Comparison of ENCODE assay signal across 18 cellular contexts in the genomic region with DNA sequence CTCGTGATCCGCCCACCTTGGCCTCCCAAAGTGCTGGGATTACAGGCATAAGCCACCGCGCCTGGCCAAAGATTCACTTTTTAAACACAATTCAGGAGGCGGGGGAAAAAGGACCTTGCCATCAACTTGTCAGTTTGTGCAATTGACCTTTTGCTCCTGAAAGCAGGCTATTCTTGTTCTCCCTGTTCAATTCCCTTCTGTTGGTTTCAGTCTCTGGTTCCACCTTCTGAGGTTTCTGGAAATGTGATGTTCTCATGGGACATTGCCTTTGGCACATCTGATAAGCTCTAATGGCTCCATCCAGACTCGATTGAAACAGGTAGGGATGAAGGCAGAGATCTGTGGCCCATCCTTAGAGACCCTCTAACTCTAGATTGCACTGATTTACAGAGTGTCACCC. TPM values are rescaled to one million over a fixed set of nuclear protein-coding genes. Genes with fewer than 3 reads are reported as not detected.
"Had no signal": no experiment of that assay in that cellular context is flagged by ENCODE, and none has a peak within 500 bp of the region (broad histone marks: within the 10 kb centered on the region; RNA-seq: fewer than 3 reads in every experiment).

No MANE protein-coding gene starts in this region.

- H3K9me3 ChIP-seq: psoas muscle, upper lobe of left lung had no signal

- FAIRE-seq: colon had no signal

- H3K4me3 ChIP-seq: dorsolateral prefrontal cortex, psoas muscle, skin epidermis, upper lobe of left lung had no signal

- H3K27ac Mint-ChIP-seq: activated CD4-positive, alpha-beta memory T cell treated with anti-CD3 and anti-CD28 coated beads for 36 hours; activated naive CD8-positive, alpha-beta T cell; activated T-helper 1 cell treated with anti-CD3 and anti-CD28 coated beads, Interleukin-12 subunit alpha, Interleukin-12 subunit beta, Interleukin-2, Interleukin-4 antibody, amounts not matched to agents 30 ng/mL and 10 ng/mL and 1 ng/mL, durations not matched to agents 14 hours and 24 hours and 36 hours; naive thymus-derived CD8-positive, alpha-beta T cell; stimulated activated naive CD8-positive, alpha-beta T cell treated with anti-CD3 and anti-CD28 coated beads, Interleukin-15, amount 100 ng/mL, for 72 hours had no signal

- H3K9me3 Mint-ChIP-seq: activated CD4-positive, alpha-beta memory T cell treated with anti-CD3 and anti-CD28 coated beads for 36 hours; activated T-helper 1 cell treated with anti-CD3 and anti-CD28 coated beads, Interleukin-12 subunit alpha, Interleukin-12 subunit beta, Interleukin-2, Interleukin-4 antibody, amounts not matched to agents 30 ng/mL and 10 ng/mL and 1 ng/mL, durations not matched to agents 14 hours and 24 hours and 36 hours; naive thymus-derived CD8-positive, alpha-beta T cell; stimulated activated naive CD8-positive, alpha-beta T cell treated with anti-CD3 and anti-CD28 coated beads, Interleukin-15, amount 100 ng/mL, for 72 hours had no signal

- H3K36me3 Mint-ChIP-seq: activated CD4-positive, alpha-beta memory T cell treated with anti-CD3 and anti-CD28 coated beads for 36 hours; activated naive CD8-positive, alpha-beta T cell; naive thymus-derived CD8-positive, alpha-beta T cell had no signal

- H3K4me3 Mint-ChIP-seq: activated CD4-positive, alpha-beta memory T cell treated with anti-CD3 and anti-CD28 coated beads for 36 hours; activated naive CD8-positive, alpha-beta T cell; activated T-helper 1 cell treated with anti-CD3 and anti-CD28 coated beads, Interleukin-12 subunit alpha, Interleukin-12 subunit beta, Interleukin-2, Interleukin-4 antibody, amounts not matched to agents 30 ng/mL and 10 ng/mL and 1 ng/mL, durations not matched to agents 14 hours and 24 hours and 36 hours; naive thymus-derived CD8-positive, alpha-beta T cell; stimulated activated naive CD8-positive, alpha-beta T cell treated with anti-CD3 and anti-CD28 coated beads, Interleukin-15, amount 100 ng/mL, for 72 hours had no signal

- ATAC-seq: naive thymus-derived CD8-positive, alpha-beta T cell; psoas muscle; right cardiac atrium; stimulated activated naive CD8-positive, alpha-beta T cell treated with anti-CD3 and anti-CD28 coated beads, Interleukin-15, amount 100 ng/mL, for 72 hours had no signal

- H3K36me3 ChIP-seq: upper lobe of left lung, WERI-Rb-1 had no signal

- H3K4me1 ChIP-seq: psoas muscle had no signal

- H3K27me3 ChIP-seq: dorsolateral prefrontal cortex, upper lobe of left lung had no signal

- H3K27ac ChIP-seq: dorsolateral prefrontal cortex, psoas muscle, WERI-Rb-1 had no signal

- H3K4me1 Mint-ChIP-seq: stimulated activated naive CD8-positive, alpha-beta T cell treated with anti-CD3 and anti-CD28 coated beads, Interleukin-15, amount 100 ng/mL, for 72 hours had no signal

- DNase-seq: activated CD4-positive, alpha-beta memory T cell treated with anti-CD3 and anti-CD28 coated beads for 36 hours; activated gamma-delta T cell treated with Interleukin-2 at 50 U/mL for 16 hours; activated T-cell treated with anti-CD3 and anti-CD28 coated beads for 4 hours; caudate nucleus; erythroblast; naive thymus-derived CD8-positive, alpha-beta T cell; psoas muscle; right cardiac atrium; stimulated activated CD4-positive, alpha-beta T cell treated with anti-CD3 and anti-CD28 coated beads, Interleukin-4, amount 100 ng/mL, for 1 hour; stimulated activated naive CD8-positive, alpha-beta T cell treated with anti-CD3 and anti-CD28 coated beads, Interleukin-15, amount 100 ng/mL, for 72 hours; upper lobe of left lung; WERI-Rb-1 had no signal

RNA-seq across cellular contexts. Expression of gene HHIPL1, which starts 23.0 kb away (rescaled TPM):
- total RNA-seq: activated T-helper 1 cell treated with anti-CD3 and anti-CD28 coated beads, Interleukin-12 subunit alpha, Interleukin-12 subunit beta, Interleukin-2, Interleukin-4 antibody, amounts not matched to agents 30 ng/mL and 10 ng/mL and 1 ng/mL, durations not matched to agents 14 hours and 24 hours and 36 hours; T-helper 2 cell treated with Interferon-gamma antibody and Interleukin-4, amounts not matched to agents 100 ng/mL and 5 ng/mL, for 36 hours had no signal
